In the genomic region with DNA sequence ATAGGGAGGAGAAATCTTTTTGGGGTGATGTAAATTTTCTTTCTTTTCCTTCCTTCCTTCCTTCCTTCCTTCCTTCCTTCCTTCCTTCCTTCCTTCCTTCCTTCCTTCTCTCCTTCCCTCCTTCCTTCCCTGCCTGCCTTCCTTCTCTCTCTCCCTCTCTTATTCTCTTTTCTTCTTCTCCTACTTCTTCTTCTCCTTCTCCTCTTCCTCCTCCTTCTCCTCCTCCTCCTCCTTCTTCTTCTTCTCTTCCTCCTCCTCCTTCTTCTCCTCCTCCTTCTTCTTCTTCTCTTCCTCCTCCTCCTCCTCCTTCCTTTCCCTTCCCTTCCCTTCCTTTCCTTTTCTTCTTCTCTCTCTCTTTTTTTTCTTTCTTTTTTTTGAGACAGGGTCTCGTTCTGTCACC, we compare ENCODE assay signal across 32 cellular contexts.
"Had no signal": no experiment of that assay in that cellular context is flagged by ENCODE, and none has a peak within 500 bp of the region (broad histone marks: within the 10 kb centered on the region; RNA-seq: fewer than 3 reads in every experiment).

No MANE protein-coding gene starts in this region.

- H3K27ac ChIP-seq: ascending aorta, cardiac muscle cell, VCaP had no signal

- H3K4me3 Mint-ChIP-seq: activated B cell treated with CpG ODN at 0.5 μM for 24 hours; activated CD4-positive, alpha-beta memory T cell treated with anti-CD3 and anti-CD28 coated beads for 36 hours; activated CD4-positive, alpha-beta T cell treated with anti-CD3 and anti-CD28 coated beads, Interleukin-2, amount 10 ng/mL, durations not matched to agents 24 days and 14 days; activated CD8-positive, alpha-beta T cell treated with anti-CD3 and anti-CD28 coated beads for 36 hours; activated naive CD4-positive, alpha-beta T cell treated with anti-CD3 and anti-CD28 coated beads, Interleukin-2, amount 10 ng/mL, durations not matched to agents 7 days and 5 days; activated naive CD4-positive, alpha-beta T cell treated with anti-CD3 and anti-CD28 coated beads, Interleukin-2, amount 50 U/mL, for 24 hours; activated naive CD8-positive, alpha-beta T cell; activated naive CD8-positive, alpha-beta T cell treated with anti-CD3 and anti-CD28 coated beads, Interleukin-2, amount 10 ng/mL, durations not matched to agents 7 days and 5 days; activated naive CD8-positive, alpha-beta T cell treated with anti-CD3 and anti-CD28 coated beads, Interleukin-2, amount 50 U/mL, for 24 hours; activated T-cell treated with anti-CD3 and anti-CD28 coated beads, Interleukin-2, amount 50 U/mL, for 24 hours; brain; central memory CD8-positive, alpha-beta T cell; T-cell; T-helper 1 cell treated with Interleukin-12 subunit alpha and Interleukin-12 subunit beta and Interleukin-4 antibody, amounts not matched to agents 30 μg/mL and 1 μg/mL, for 36 hours had no signal

- H3K27me3 Mint-ChIP-seq: activated B cell treated with CpG ODN at 0.5 μM for 24 hours; activated CD4-positive, alpha-beta memory T cell treated with anti-CD3 and anti-CD28 coated beads for 36 hours; activated CD8-positive, alpha-beta T cell treated with anti-CD3 and anti-CD28 coated beads for 36 hours; activated naive CD4-positive, alpha-beta T cell treated with anti-CD3 and anti-CD28 coated beads, Interleukin-2, amount 50 U/mL, for 24 hours; activated naive CD8-positive, alpha-beta T cell; activated naive CD8-positive, alpha-beta T cell treated with anti-CD3 and anti-CD28 coated beads, Interleukin-2, amount 10 ng/mL, durations not matched to agents 7 days and 5 days; activated naive CD8-positive, alpha-beta T cell treated with anti-CD3 and anti-CD28 coated beads, Interleukin-2, amount 50 U/mL, for 24 hours; activated T-cell treated with anti-CD3 and anti-CD28 coated beads, Interleukin-2, amount 50 U/mL, for 24 hours; brain; central memory CD8-positive, alpha-beta T cell; T-cell had no signal

- DNase-seq: activated B cell treated with CpG ODN at 0.5 μM for 24 hours; activated CD4-positive, alpha-beta memory T cell treated with anti-CD3 and anti-CD28 coated beads for 36 hours; activated CD4-positive, alpha-beta T cell treated with anti-CD3 and anti-CD28 coated beads for 4 hours; activated CD4-positive, alpha-beta T cell treated with anti-CD3 and anti-CD28 coated beads, Interleukin-2, amount 10 ng/mL, durations not matched to agents 24 days and 14 days; activated CD4-positive, alpha-beta T cell treated with anti-CD3 and anti-CD28 coated beads, Interleukin-2, amount 50 U/mL, for 1 hour; activated CD4-positive, alpha-beta T cell treated with anti-CD3 and anti-CD28 coated beads, Interleukin-2, amount 50 U/mL, for 4 hours; activated CD4-positive, CD25-positive, alpha-beta regulatory T cell treated with anti-CD3 and anti-CD28 coated beads, Interleukin-2, amount 50 U/mL, for 72 hours; activated CD8-positive, alpha-beta memory T cell treated with anti-CD3 and anti-CD28 coated beads, Interleukin-2, amount 50 U/mL, for 48 hours; activated CD8-positive, alpha-beta T cell treated with anti-CD3 and anti-CD28 coated beads for 36 hours; activated effector memory CD4-positive, alpha-beta T cell treated with Interleukin-2 at 50 U/mL for 16 hours; activated gamma-delta T cell; activated naive CD4-positive, alpha-beta T cell treated with anti-CD3 and anti-CD28 coated beads, Interleukin-2, amount 10 ng/mL, durations not matched to agents 7 days and 5 days; activated naive CD4-positive, alpha-beta T cell treated with Interleukin-2 at 50 U/mL for 16 hours; activated naive CD8-positive, alpha-beta T cell treated with anti-CD3 and anti-CD28 coated beads, Interleukin-2, amount 10 ng/mL, durations not matched to agents 7 days and 5 days; activated naive CD8-positive, alpha-beta T cell treated with anti-CD3 and anti-CD28 coated beads, Interleukin-2, amount 50 U/mL, for 24 hours; activated T-cell treated with anti-CD3 and anti-CD28 coated beads, Interleukin-2, amount 50 U/mL, for 24 hours; activated T-cell treated with anti-CD3 and anti-CD28 coated beads, Interleukin-2, amount 50 U/mL, for 48 hours; amygdala; anterior cingulate cortex; caudate nucleus; cerebellar nuclear complex; T-cell; T-helper 9 cell had no signal

- H3K27me3 ChIP-seq: ascending aorta, cardiac muscle cell had no signal

- H3K36me3 Mint-ChIP-seq: activated naive CD4-positive, alpha-beta T cell treated with anti-CD3 and anti-CD28 coated beads, Interleukin-2, amount 10 ng/mL, durations not matched to agents 7 days and 5 days; activated naive CD8-positive, alpha-beta T cell treated with anti-CD3 and anti-CD28 coated beads, Interleukin-2, amount 10 ng/mL, durations not matched to agents 7 days and 5 days; brain had no signal

- H3K9me3 ChIP-seq: ascending aorta had no signal

- H3K4me1 Mint-ChIP-seq: activated B cell treated with CpG ODN at 0.5 μM for 24 hours; activated CD4-positive, alpha-beta T cell treated with anti-CD3 and anti-CD28 coated beads, Interleukin-2, amount 10 ng/mL, durations not matched to agents 24 days and 14 days; activated naive CD4-positive, alpha-beta T cell treated with anti-CD3 and anti-CD28 coated beads, Interleukin-2, amount 10 ng/mL, durations not matched to agents 7 days and 5 days; activated naive CD4-positive, alpha-beta T cell treated with anti-CD3 and anti-CD28 coated beads, Interleukin-2, amount 50 U/mL, for 24 hours; activated naive CD8-positive, alpha-beta T cell treated with anti-CD3 and anti-CD28 coated beads, Interleukin-2, amount 10 ng/mL, durations not matched to agents 7 days and 5 days; activated naive CD8-positive, alpha-beta T cell treated with anti-CD3 and anti-CD28 coated beads, Interleukin-2, amount 50 U/mL, for 24 hours; central memory CD8-positive, alpha-beta T cell; T-cell had no signal

- H3K4me3 ChIP-seq: ascending aorta, cardiac muscle cell had no signal

- H3K27ac Mint-ChIP-seq: activated B cell treated with CpG ODN at 0.5 μM for 24 hours; activated CD4-positive, alpha-beta memory T cell treated with anti-CD3 and anti-CD28 coated beads for 36 hours; activated CD4-positive, alpha-beta T cell treated with anti-CD3 and anti-CD28 coated beads, Interleukin-2, amount 10 ng/mL, durations not matched to agents 24 days and 14 days; activated CD8-positive, alpha-beta T cell treated with anti-CD3 and anti-CD28 coated beads for 36 hours; activated naive CD4-positive, alpha-beta T cell treated with anti-CD3 and anti-CD28 coated beads, Interleukin-2, amount 10 ng/mL, durations not matched to agents 7 days and 5 days; activated naive CD4-positive, alpha-beta T cell treated with anti-CD3 and anti-CD28 coated beads, Interleukin-2, amount 50 U/mL, for 24 hours; activated naive CD8-positive, alpha-beta T cell; activated naive CD8-positive, alpha-beta T cell treated with anti-CD3 and anti-CD28 coated beads, Interleukin-2, amount 10 ng/mL, durations not matched to agents 7 days and 5 days; activated naive CD8-positive, alpha-beta T cell treated with anti-CD3 and anti-CD28 coated beads, Interleukin-2, amount 50 U/mL, for 24 hours; activated T-cell treated with anti-CD3 and anti-CD28 coated beads, Interleukin-2, amount 50 U/mL, for 24 hours; activated T-helper 2 cell treated with anti-CD3 and anti-CD28 coated beads, Interferon-gamma antibody, Interleukin-2, Interleukin-4, amounts not matched to agents 10 μg/mL and 5 μg/mL and 100 μg/mL, durations not matched to agents 14 hours and 24 hours and 36 hours; brain; T-helper 1 cell treated with Interleukin-12 subunit alpha and Interleukin-12 subunit beta and Interleukin-4 antibody, amounts not matched to agents 30 μg/mL and 1 μg/mL, for 36 hours had no signal

- ATAC-seq: activated CD8-positive, alpha-beta T cell treated with anti-CD3 and anti-CD28 coated beads for 36 hours; activated naive CD8-positive, alpha-beta T cell treated with anti-CD3 and anti-CD28 coated beads, Interleukin-2, amount 50 U/mL, for 24 hours; T-cell had no signal

- H3K9me3 Mint-ChIP-seq: activated B cell treated with CpG ODN at 0.5 μM for 24 hours; activated CD4-positive, alpha-beta memory T cell treated with anti-CD3 and anti-CD28 coated beads for 36 hours; activated CD4-positive, alpha-beta T cell treated with anti-CD3 and anti-CD28 coated beads, Interleukin-2, amount 10 ng/mL, durations not matched to agents 24 days and 14 days; activated CD8-positive, alpha-beta T cell treated with anti-CD3 and anti-CD28 coated beads for 36 hours; activated naive CD4-positive, alpha-beta T cell treated with anti-CD3 and anti-CD28 coated beads, Interleukin-2, amount 10 ng/mL, durations not matched to agents 7 days and 5 days; activated naive CD4-positive, alpha-beta T cell treated with anti-CD3 and anti-CD28 coated beads, Interleukin-2, amount 50 U/mL, for 24 hours; activated naive CD8-positive, alpha-beta T cell treated with anti-CD3 and anti-CD28 coated beads, Interleukin-2, amount 10 ng/mL, durations not matched to agents 7 days and 5 days; activated naive CD8-positive, alpha-beta T cell treated with anti-CD3 and anti-CD28 coated beads, Interleukin-2, amount 50 U/mL, for 24 hours; activated T-cell treated with anti-CD3 and anti-CD28 coated beads, Interleukin-2, amount 50 U/mL, for 24 hours; activated T-helper 2 cell treated with anti-CD3 and anti-CD28 coated beads, Interferon-gamma antibody, Interleukin-2, Interleukin-4, amounts not matched to agents 10 μg/mL and 5 μg/mL and 100 μg/mL, durations not matched to agents 14 hours and 24 hours and 36 hours; brain; central memory CD8-positive, alpha-beta T cell; T-cell; T-helper 1 cell treated with Interleukin-12 subunit alpha and Interleukin-12 subunit beta and Interleukin-4 antibody, amounts not matched to agents 30 μg/mL and 1 μg/mL, for 36 hours had no signal
